In genomic region chr9:95857122-95857521, GRCh38 we compare ENCODE assay signal across 10 cellular contexts. TPM values are rescaled to one million over a fixed set of nuclear protein-coding genes. Genes with fewer than 3 reads are reported as not detected.
A peak's percentile ranks its signal among the peaks of the same experiment; 100 is the strongest.
DNase-seq lines count a peak whose midpoint lies in the region; ATAC-seq and TF ChIP-seq lines count a peak whose summit lies in the region.
"Had no signal": no experiment of that assay in that cellular context is flagged by ENCODE, and none has a peak within 500 bp of the region (broad histone marks: within the 10 kb centered on the region; RNA-seq: fewer than 3 reads in every experiment).

No MANE protein-coding gene starts in this region.

- H3K9me3 Mint-ChIP-seq in naive thymus-derived CD8-positive, alpha-beta T cell, result peaks cover 4 to 17% (median 9%) of the 10 kb centered on the region in 9 donors

- H3K4me3 Mint-ChIP-seq in naive thymus-derived CD8-positive, alpha-beta T cell, result no peak overlapping the region
- H3K4me3 Mint-ChIP-seq: activated naive CD4-positive, alpha-beta T cell treated with anti-CD3 and anti-CD28 coated beads for 36 hours had no signal

- peak overlapping the region; percentile 3 to 76 (median 44); a peak in 21 of 22 replicates for H3K4me2 ChIP-seq in BLaER1 treated with 17β-estradiol and CSF1 and Interleukin-3, amounts not matched to agents 10 nM and 100 nM

- H3K36me3 Mint-ChIP-seq in naive thymus-derived CD8-positive, alpha-beta T cell, result peaks cover 0 to 11% (median 7%) of the 10 kb centered on the region in 3 donors

- 48 to 67% (median 54%) methylated on average over 3 of the region's 3 CpGs for WGBS in spleen, 5 donors

- peaks cover 5 to 20% (median 19%) of the 10 kb centered on the region in 4 donors for H3K4me1 Mint-ChIP-seq in naive thymus-derived CD8-positive, alpha-beta T cell

- no peak for TF ChIP-seq CTCF in spleen (IDR thresholded peaks at IDR 0.05 in 8 of 11, conservative IDR thresholded peaks at IDR 0.05 in 3 of 11)

- peaks cover 0 to 4% (median 0%) of the 10 kb centered on the region in 11 experiments; a peak in 6 of 22 replicates for H3K36me3 ChIP-seq in BLaER1 treated with 17β-estradiol and CSF1 and Interleukin-3, amounts not matched to agents 10 nM and 100 nM
- H3K36me3 ChIP-seq in spleen, result no peaks in the 10 kb centered on the region

- peak overlapping the region in 1 of 10 donors; percentile 37 for H3K27ac Mint-ChIP-seq in naive thymus-derived CD8-positive, alpha-beta T cell
- H3K27ac Mint-ChIP-seq: activated naive CD4-positive, alpha-beta T cell treated with anti-CD3 and anti-CD28 coated beads for 36 hours had no signal

- H3K27me3 ChIP-seq in BLaER1 treated with 17β-estradiol and CSF1 and Interleukin-3, amounts not matched to agents 10 nM and 100 nM, result no peaks in the 10 kb centered on the region
- no peaks in the 10 kb centered on the region for H3K27me3 ChIP-seq in spleen (replicated peaks in 1 of 7)

- intact Hi-C loops in spleen (cut with DNase I; ENCODE audit: low total_unique reads), result no loop called here

- H3K4me3 ChIP-seq in BLaER1 treated with 17β-estradiol and CSF1 and Interleukin-3, amounts not matched to agents 10 nM and 100 nM, result no peak overlapping the region
- no peak overlapping the region for H3K4me3 ChIP-seq in spleen

- POLR2A ChIA-PET in naive thymus-derived CD8-positive, alpha-beta T cell (lab: Charles Lee), result no interaction called here

- DNase-seq in HT1080 (ENCODE audit: low read depth) (peak; percentile 86), SK-N-DZ (ENCODE audit: low spot score) (peak; percentile 90), iPS-NIHi7 (ENCODE audit: extremely low spot score) (peak; percentile 27), spleen (no peak), amygdala (lab: John Stamatoyannopoulos, UW) (no peak)
- DNase-seq in naive thymus-derived CD8-positive, alpha-beta T cell, result no peak
- no peak for DNase-seq in activated CD8-positive, alpha-beta memory T cell treated with anti-CD3 and anti-CD28 coated beads for 24 hours
- DNase-seq: activated naive CD4-positive, alpha-beta T cell treated with anti-CD3 and anti-CD28 coated beads for 36 hours; NCI-H146 had no signal

- no peak for TF ChIP-seq POLR2A in spleen (IDR thresholded peaks at IDR 0.05)

- ATAC-seq in naive thymus-derived CD8-positive, alpha-beta T cell, result no peak

- peaks cover 14 to 32% (median 17%) of the 10 kb centered on the region in 10 experiments for H3K4me1 ChIP-seq in BLaER1 treated with 17β-estradiol and CSF1 and Interleukin-3, amounts not matched to agents 10 nM and 100 nM
- H3K4me1 ChIP-seq in spleen, result peaks cover 0 to 16% (median 2%) of the 10 kb centered on the region in 6 donors

- no peaks in the 10 kb centered on the region for H3K27me3 Mint-ChIP-seq in naive thymus-derived CD8-positive, alpha-beta T cell

- no peaks in the 10 kb centered on the region; a peak in 2 of 22 replicates for H4K20me1 ChIP-seq in BLaER1 treated with 17β-estradiol and CSF1 and Interleukin-3, amounts not matched to agents 10 nM and 100 nM

- no peak overlapping the region for H3K27ac ChIP-seq in BLaER1 treated with 17β-estradiol and CSF1 and Interleukin-3, amounts not matched to agents 10 nM and 100 nM
- H3K27ac ChIP-seq in spleen, result no peak overlapping the region

- peaks cover 2 to 9% (median 4%) of the 10 kb centered on the region in 11 experiments; a peak in 21 of 22 replicates for H3K9me3 ChIP-seq in BLaER1 treated with 17β-estradiol and CSF1 and Interleukin-3, amounts not matched to agents 10 nM and 100 nM (replicated peaks in 1 of 11)
- peaks cover 0 to 10% (median 7%) of the 10 kb centered on the region in 8 donors for H3K9me3 ChIP-seq in spleen

- no peak overlapping the region for H3K9ac ChIP-seq in BLaER1 treated with 17β-estradiol and CSF1 and Interleukin-3, amounts not matched to agents 10 nM and 100 nM

RNA-seq across cellular contexts. Expression of gene ERCC6L2, which starts 18.4 kb away (rescaled TPM):
- total RNA-seq in HT1080 (2014; rRNA removed; shearing (Covaris generic)), result 33.2 and 33.6 TPM in 2 replicates
- polyA plus RNA-seq in HT1080 (2015; cell fraction: cytosol; rRNA removed), result 23.2 and 25.8 TPM in 2 replicates
- 26.4 and 35.3 TPM in 2 replicates for polyA plus RNA-seq in HT1080 (2015; cell fraction: nucleus; rRNA removed)
- polyA plus RNA-seq in SK-N-DZ (2014; cell fraction: cytosol; rRNA removed), result 24.5 and 29.1 TPM in 2 replicates
- 23.8 and 30.7 TPM in 2 replicates for polyA plus RNA-seq in SK-N-DZ (2014; cell fraction: nucleus; rRNA removed)
- total RNA-seq in spleen, result 100 to 1,000 TPM in 2 of 7 donors, 10 to 100 TPM in 5; 51.3 to 118 (median 82.4) TPM
- 1 to 10 TPM; 4.6 to 6.7 (median 5.0) TPM for polyA plus RNA-seq in spleen
- 10 to 100 TPM; 78.0 to 78.4 TPM for total RNA-seq in naive thymus-derived CD8-positive, alpha-beta T cell
- 10 to 100 TPM; 45.7 to 89.4 (median 62.8) TPM for polyA plus RNA-seq in naive thymus-derived CD8-positive, alpha-beta T cell

Comparison
In these comparisons a context has a peak if more than half of its experiments do, and no peak if none do; other contexts are left out.
1. DNase-seq: peak in HT1080 (single experiment), SK-N-DZ (single experiment) and iPS-NIHi7 (single experiment); none in spleen (single experiment), amygdala (0 of 56), naive thymus-derived CD8-positive, alpha-beta T cell (0 of 10) and activated CD8-positive, alpha-beta memory T cell treated with anti-CD3 and anti-CD28 coated beads for 24 hours (single experiment).